In the genomic region with DNA sequence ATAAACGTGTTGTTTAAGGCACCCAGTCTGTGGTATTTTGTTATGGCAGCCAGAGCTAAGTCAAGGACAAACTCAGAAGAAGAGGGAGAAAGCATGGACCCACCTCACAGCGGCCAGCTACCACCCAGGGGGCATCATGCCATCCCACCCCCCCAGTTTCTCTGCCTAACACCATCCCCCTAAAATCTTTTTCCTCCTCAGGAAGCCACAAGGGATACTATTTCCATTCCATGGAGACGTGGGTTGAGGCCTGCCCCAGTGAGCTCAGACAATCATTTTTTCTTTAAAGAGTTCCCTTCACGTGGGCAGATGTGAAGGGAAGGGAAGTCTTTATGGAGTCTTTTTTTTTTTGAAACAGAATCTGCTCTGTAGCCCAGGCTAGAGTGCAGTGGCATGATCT, we compare ENCODE assay signal across 8 cellular contexts.
"Had no signal": no experiment of that assay in that cellular context is flagged by ENCODE, and none has a peak within 500 bp of the region (broad histone marks: within the 10 kb centered on the region; RNA-seq: fewer than 3 reads in every experiment).

No MANE protein-coding gene starts in this region.

- FAIRE-seq: HepG2, HTR-8/SVneo, K562 had no signal

- DNase-seq: IMR-90, KBM-7, KG1 had no signal

- ATAC-seq: HepG2, K562 had no signal

- H3K4me3 ChIP-seq: K562 had no signal

- H3K9ac ChIP-seq: KMS-11 had no signal

- H3K4me2 ChIP-seq: KMS-11 had no signal

- H3K27ac ChIP-seq: HL-60, KMS-11 had no signal
